ENCODE assay signal across 1 cellular context in the genomic region with DNA sequence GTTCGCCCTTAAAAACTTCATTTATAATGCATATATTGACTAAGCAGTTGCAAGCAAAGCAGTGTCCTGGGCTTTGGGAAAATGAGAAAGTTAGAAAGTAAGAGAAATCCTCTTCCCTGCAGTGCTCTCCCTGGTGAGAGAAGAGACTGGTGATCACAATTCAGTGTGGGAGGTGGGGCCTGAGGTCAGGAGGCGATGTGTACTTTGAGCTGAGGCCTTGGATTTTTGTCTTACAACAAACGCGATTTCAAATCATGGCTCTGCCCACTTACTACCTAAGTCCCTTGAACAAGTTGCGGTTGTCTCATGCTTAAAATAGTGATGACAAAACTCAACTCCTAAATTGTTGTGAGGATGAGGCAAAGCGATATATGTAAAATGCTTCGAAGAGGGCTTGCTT.
TF ChIP-seq lines count a peak whose summit lies in the region.

No MANE protein-coding gene starts in this region.

TF ChIP-seq in HepG2, 621 proteins besides CTCF, POLR2A, EP300 and RAD21 (continued from another document and continues in another):
- TF ChIP-seq, protein P1, sequence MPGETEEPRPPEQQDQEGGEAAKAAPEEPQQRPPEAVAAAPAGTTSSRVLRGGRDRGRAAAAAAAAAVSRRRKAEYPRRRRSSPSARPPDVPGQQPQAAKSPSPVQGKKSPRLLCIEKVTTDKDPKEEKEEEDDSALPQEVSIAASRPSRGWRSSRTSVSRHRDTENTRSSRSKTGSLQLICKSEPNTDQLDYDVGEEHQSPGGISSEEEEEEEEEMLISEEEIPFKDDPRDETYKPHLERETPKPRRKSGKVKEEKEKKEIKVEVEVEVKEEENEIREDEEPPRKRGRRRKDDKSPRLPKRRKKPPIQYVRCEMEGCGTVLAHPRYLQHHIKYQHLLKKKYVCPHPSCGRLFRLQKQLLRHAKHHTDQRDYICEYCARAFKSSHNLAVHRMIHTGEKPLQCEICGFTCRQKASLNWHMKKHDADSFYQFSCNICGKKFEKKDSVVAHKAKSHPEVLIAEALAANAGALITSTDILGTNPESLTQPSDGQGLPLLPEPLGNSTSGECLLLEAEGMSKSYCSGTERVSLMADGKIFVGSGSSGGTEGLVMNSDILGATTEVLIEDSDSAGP (CRISPR knock-in tag; IDR thresholded peaks at IDR 0.05; ENCODE audit: borderline replicate concordance), result no peak
- TF ChIP-seq KLF13 (CRISPR knock-in tag; IDR thresholded peaks at IDR 0.05), result no peak
- TF ChIP-seq SP1 (IDR thresholded peaks at IDR 0.05), result no peak
- TF ChIP-seq SP1 (CRISPR knock-in tag; IDR thresholded peaks at IDR 0.05), result no peak
- peak; percentile 16; the same call in 1 of the 2 replicates for TF ChIP-seq HMG20A (CRISPR knock-in tag; IDR thresholded peaks at IDR 0.05; ENCODE audit: borderline replicate concordance)
- TF ChIP-seq, protein P2, sequence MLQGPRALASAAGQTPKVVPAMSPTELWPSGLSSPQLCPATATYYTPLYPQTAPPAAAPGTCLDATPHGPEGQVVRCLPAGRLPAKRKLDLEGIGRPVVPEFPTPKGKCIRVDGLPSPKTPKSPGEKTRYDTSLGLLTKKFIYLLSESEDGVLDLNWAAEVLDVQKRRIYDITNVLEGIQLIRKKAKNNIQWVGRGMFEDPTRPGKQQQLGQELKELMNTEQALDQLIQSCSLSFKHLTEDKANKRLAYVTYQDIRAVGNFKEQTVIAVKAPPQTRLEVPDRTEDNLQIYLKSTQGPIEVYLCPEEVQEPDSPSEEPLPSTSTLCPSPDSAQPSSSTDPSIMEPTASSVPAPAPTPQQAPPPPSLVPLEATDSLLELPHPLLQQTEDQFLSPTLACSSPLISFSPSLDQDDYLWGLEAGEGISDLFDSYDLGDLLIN (CRISPR knock-in tag; IDR thresholded peaks at IDR 0.05; ENCODE audit: borderline replicate concordance), result no peak
- TF ChIP-seq GATAD1 (CRISPR knock-in tag; IDR thresholded peaks at IDR 0.05), result 0 out of 2 replicates have a peak, but pooled peaks have one; percentile 9
- no peak for TF ChIP-seq XRCC5 (optimal IDR thresholded peaks at IDR 0.05; ENCODE audit: low read length)
- peak; percentile 54; the same call in 1 of the 2 replicates for TF ChIP-seq NR2F6 (IDR thresholded peaks at IDR 0.05)
- TF ChIP-seq NR2F6 (CRISPR knock-in tag; IDR thresholded peaks at IDR 0.05), result peak; percentile 65; the same call in 1 of the 2 replicates
- TF ChIP-seq ZNF615 (CRISPR knock-in tag; IDR thresholded peaks at IDR 0.05; ENCODE audit: borderline replicate concordance), result no peak
- 0 out of 2 replicates have a peak, but pooled peaks have one; percentile 9 for TF ChIP-seq RARA (CRISPR knock-in tag; IDR thresholded peaks at IDR 0.05)
- no peak for TF ChIP-seq RFXAP (CRISPR knock-in tag; IDR thresholded peaks at IDR 0.05; ENCODE audit: borderline replicate concordance)
- TF ChIP-seq, protein P3, sequence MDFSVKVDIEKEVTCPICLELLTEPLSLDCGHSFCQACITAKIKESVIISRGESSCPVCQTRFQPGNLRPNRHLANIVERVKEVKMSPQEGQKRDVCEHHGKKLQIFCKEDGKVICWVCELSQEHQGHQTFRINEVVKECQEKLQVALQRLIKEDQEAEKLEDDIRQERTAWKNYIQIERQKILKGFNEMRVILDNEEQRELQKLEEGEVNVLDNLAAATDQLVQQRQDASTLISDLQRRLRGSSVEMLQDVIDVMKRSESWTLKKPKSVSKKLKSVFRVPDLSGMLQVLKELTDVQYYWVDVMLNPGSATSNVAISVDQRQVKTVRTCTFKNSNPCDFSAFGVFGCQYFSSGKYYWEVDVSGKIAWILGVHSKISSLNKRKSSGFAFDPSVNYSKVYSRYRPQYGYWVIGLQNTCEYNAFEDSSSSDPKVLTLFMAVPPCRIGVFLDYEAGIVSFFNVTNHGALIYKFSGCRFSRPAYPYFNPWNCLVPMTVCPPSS (IDR thresholded peaks at IDR 0.05), result no peak
- TF ChIP-seq ZNF772 (CRISPR knock-in tag; IDR thresholded peaks at IDR 0.05), result no peak
- TF ChIP-seq EED (CRISPR knock-in tag; IDR thresholded peaks at IDR 0.05), result no peak
- TF ChIP-seq GABPB1 (CRISPR knock-in tag; IDR thresholded peaks at IDR 0.05), result no peak
- TF ChIP-seq, protein P4, sequence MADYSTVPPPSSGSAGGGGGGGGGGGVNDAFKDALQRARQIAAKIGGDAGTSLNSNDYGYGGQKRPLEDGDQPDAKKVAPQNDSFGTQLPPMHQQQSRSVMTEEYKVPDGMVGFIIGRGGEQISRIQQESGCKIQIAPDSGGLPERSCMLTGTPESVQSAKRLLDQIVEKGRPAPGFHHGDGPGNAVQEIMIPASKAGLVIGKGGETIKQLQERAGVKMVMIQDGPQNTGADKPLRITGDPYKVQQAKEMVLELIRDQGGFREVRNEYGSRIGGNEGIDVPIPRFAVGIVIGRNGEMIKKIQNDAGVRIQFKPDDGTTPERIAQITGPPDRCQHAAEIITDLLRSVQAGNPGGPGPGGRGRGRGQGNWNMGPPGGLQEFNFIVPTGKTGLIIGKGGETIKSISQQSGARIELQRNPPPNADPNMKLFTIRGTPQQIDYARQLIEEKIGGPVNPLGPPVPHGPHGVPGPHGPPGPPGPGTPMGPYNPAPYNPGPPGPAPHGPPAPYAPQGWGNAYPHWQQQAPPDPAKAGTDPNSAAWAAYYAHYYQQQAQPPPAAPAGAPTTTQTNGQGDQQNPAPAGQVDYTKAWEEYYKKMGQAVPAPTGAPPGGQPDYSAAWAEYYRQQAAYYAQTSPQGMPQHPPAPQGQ (CRISPR knock-in tag; IDR thresholded peaks at IDR 0.05; ENCODE audit: borderline replicate concordance), result no peak
- TF ChIP-seq ZNF83 (CRISPR knock-in tag; IDR thresholded peaks at IDR 0.05; ENCODE audit: borderline replicate concordance), result no peak
- TF ChIP-seq ZFX (CRISPR knock-in tag; IDR thresholded peaks at IDR 0.05; ENCODE audit: low read depth), result peak; percentile 39; the same call in 1 of the 2 replicates
- TF ChIP-seq ZFP36L1 (CRISPR knock-in tag; IDR thresholded peaks at IDR 0.05), result no peak
- no peak for TF ChIP-seq SP2 (CRISPR knock-in tag; IDR thresholded peaks at IDR 0.05)
- TF ChIP-seq, protein P5, sequence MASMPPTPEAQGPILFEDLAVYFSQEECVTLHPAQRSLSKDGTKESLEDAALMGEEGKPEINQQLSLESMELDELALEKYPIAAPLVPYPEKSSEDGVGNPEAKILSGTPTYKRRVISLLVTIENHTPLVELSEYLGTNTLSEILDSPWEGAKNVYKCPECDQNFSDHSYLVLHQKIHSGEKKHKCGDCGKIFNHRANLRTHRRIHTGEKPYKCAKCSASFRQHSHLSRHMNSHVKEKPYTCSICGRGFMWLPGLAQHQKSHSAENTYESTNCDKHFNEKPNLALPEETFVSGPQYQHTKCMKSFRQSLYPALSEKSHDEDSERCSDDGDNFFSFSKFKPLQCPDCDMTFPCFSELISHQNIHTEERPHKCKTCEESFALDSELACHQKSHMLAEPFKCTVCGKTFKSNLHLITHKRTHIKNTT (CRISPR knock-in tag; IDR thresholded peaks at IDR 0.05), result no peak
- no peak for TF ChIP-seq HNRNPLL (IDR thresholded peaks at IDR 0.05; ENCODE audit: low read depth, low read length, poor library complexity, severe bottlenecking)
- TF ChIP-seq ZNF282 (IDR thresholded peaks at IDR 0.05; ENCODE audit: partially characterized antibody), result no peak
- TF ChIP-seq TGIF2 (CRISPR knock-in tag; IDR thresholded peaks at IDR 0.05), result no peak
- no peak for TF ChIP-seq ATAD3A (CRISPR knock-in tag; IDR thresholded peaks at IDR 0.05)
- TF ChIP-seq FOXA1 (IDR thresholded peaks at IDR 0.05), result no peak
- 0 out of 2 replicates have a peak, but pooled peaks have one; percentile 23 for TF ChIP-seq FOXA1 (CRISPR knock-in tag; IDR thresholded peaks at IDR 0.05)
- TF ChIP-seq ZC3H4 (CRISPR knock-in tag; IDR thresholded peaks at IDR 0.05; ENCODE audit: borderline replicate concordance), result no peak
- TF ChIP-seq, protein P6, sequence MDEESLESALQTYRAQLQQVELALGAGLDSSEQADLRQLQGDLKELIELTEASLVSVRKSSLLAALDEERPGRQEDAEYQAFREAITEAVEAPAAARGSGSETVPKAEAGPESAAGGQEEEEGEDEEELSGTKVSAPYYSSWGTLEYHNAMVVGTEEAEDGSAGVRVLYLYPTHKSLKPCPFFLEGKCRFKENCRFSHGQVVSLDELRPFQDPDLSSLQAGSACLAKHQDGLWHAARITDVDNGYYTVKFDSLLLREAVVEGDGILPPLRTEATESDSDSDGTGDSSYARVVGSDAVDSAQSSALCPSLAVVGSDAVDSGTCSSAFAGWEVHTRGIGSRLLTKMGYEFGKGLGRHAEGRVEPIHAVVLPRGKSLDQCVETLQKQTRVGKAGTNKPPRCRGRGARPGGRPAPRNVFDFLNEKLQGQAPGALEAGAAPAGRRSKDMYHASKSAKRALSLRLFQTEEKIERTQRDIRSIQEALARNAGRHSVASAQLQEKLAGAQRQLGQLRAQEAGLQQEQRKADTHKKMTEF (CRISPR knock-in tag; IDR thresholded peaks at IDR 0.05), result no peak
- TF ChIP-seq ZKSCAN8 (CRISPR knock-in tag; IDR thresholded peaks at IDR 0.05; ENCODE audit: borderline replicate concordance), result no peak
- TF ChIP-seq FOXK2 (IDR thresholded peaks at IDR 0.05), result no peak
- no peak for TF ChIP-seq ZNF674 (CRISPR knock-in tag; IDR thresholded peaks at IDR 0.05; ENCODE audit: low read depth)
- no peak for TF ChIP-seq TBP (CRISPR knock-in tag; IDR thresholded peaks at IDR 0.05)
- TF ChIP-seq, protein P7, sequence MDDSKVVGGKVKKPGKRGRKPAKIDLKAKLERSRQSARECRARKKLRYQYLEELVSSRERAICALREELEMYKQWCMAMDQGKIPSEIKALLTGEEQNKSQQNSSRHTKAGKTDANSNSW (CRISPR knock-in tag; IDR thresholded peaks at IDR 0.05; ENCODE audit: borderline replicate concordance), result no peak
- TF ChIP-seq, protein P8, sequence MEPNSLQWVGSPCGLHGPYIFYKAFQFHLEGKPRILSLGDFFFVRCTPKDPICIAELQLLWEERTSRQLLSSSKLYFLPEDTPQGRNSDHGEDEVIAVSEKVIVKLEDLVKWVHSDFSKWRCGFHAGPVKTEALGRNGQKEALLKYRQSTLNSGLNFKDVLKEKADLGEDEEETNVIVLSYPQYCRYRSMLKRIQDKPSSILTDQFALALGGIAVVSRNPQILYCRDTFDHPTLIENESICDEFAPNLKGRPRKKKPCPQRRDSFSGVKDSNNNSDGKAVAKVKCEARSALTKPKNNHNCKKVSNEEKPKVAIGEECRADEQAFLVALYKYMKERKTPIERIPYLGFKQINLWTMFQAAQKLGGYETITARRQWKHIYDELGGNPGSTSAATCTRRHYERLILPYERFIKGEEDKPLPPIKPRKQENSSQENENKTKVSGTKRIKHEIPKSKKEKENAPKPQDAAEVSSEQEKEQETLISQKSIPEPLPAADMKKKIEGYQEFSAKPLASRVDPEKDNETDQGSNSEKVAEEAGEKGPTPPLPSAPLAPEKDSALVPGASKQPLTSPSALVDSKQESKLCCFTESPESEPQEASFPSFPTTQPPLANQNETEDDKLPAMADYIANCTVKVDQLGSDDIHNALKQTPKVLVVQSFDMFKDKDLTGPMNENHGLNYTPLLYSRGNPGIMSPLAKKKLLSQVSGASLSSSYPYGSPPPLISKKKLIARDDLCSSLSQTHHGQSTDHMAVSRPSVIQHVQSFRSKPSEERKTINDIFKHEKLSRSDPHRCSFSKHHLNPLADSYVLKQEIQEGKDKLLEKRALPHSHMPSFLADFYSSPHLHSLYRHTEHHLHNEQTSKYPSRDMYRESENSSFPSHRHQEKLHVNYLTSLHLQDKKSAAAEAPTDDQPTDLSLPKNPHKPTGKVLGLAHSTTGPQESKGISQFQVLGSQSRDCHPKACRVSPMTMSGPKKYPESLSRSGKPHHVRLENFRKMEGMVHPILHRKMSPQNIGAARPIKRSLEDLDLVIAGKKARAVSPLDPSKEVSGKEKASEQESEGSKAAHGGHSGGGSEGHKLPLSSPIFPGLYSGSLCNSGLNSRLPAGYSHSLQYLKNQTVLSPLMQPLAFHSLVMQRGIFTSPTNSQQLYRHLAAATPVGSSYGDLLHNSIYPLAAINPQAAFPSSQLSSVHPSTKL (CRISPR knock-in tag; IDR thresholded peaks at IDR 0.05), result peak; percentile 81
- TF ChIP-seq, protein P9, sequence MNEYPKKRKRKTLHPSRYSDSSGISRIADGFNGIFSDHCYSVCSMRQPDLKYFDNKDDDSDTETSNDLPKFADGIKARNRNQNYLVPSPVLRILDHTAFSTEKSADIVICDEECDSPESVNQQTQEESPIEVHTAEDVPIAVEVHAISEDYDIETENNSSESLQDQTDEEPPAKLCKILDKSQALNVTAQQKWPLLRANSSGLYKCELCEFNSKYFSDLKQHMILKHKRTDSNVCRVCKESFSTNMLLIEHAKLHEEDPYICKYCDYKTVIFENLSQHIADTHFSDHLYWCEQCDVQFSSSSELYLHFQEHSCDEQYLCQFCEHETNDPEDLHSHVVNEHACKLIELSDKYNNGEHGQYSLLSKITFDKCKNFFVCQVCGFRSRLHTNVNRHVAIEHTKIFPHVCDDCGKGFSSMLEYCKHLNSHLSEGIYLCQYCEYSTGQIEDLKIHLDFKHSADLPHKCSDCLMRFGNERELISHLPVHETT (CRISPR knock-in tag; conservative IDR thresholded peaks at IDR 0.05), result no peak
- no peak for TF ChIP-seq CENPX (CRISPR knock-in tag; IDR thresholded peaks at IDR 0.05)
- TF ChIP-seq, protein P10, sequence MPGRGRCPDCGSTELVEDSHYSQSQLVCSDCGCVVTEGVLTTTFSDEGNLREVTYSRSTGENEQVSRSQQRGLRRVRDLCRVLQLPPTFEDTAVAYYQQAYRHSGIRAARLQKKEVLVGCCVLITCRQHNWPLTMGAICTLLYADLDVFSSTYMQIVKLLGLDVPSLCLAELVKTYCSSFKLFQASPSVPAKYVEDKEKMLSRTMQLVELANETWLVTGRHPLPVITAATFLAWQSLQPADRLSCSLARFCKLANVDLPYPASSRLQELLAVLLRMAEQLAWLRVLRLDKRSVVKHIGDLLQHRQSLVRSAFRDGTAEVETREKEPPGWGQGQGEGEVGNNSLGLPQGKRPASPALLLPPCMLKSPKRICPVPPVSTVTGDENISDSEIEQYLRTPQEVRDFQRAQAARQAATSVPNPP (CRISPR knock-in tag; IDR thresholded peaks at IDR 0.05), result no peak
- no peak for TF ChIP-seq MAZ (IDR thresholded peaks at IDR 0.05; ENCODE audit: borderline replicate concordance, low read depth, low read length)
- TF ChIP-seq MAZ (CRISPR knock-in tag; IDR thresholded peaks at IDR 0.05; ENCODE audit: low read depth), result no peak
- TF ChIP-seq IKZF4 (CRISPR knock-in tag; IDR thresholded peaks at IDR 0.05; ENCODE audit: borderline replicate concordance, low read depth, not compliant biosample characterization), result no peak
- TF ChIP-seq, protein P11, sequence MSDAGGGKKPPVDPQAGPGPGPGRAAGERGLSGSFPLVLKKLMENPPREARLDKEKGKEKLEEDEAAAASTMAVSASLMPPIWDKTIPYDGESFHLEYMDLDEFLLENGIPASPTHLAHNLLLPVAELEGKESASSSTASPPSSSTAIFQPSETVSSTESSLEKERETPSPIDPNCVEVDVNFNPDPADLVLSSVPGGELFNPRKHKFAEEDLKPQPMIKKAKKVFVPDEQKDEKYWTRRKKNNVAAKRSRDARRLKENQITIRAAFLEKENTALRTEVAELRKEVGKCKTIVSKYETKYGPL (CRISPR knock-in tag; IDR thresholded peaks at IDR 0.05), result no peak
- TF ChIP-seq CCDC6 (CRISPR knock-in tag; IDR thresholded peaks at IDR 0.05), result no peak
- TF ChIP-seq, protein P12, sequence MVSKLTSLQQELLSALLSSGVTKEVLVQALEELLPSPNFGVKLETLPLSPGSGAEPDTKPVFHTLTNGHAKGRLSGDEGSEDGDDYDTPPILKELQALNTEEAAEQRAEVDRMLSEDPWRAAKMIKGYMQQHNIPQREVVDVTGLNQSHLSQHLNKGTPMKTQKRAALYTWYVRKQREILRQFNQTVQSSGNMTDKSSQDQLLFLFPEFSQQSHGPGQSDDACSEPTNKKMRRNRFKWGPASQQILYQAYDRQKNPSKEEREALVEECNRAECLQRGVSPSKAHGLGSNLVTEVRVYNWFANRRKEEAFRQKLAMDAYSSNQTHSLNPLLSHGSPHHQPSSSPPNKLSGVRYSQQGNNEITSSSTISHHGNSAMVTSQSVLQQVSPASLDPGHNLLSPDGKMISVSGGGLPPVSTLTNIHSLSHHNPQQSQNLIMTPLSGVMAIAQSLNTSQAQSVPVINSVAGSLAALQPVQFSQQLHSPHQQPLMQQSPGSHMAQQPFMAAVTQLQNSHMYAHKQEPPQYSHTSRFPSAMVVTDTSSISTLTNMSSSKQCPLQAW (CRISPR knock-in tag; IDR thresholded peaks at IDR 0.05), result no peak
